In the genomic region with DNA sequence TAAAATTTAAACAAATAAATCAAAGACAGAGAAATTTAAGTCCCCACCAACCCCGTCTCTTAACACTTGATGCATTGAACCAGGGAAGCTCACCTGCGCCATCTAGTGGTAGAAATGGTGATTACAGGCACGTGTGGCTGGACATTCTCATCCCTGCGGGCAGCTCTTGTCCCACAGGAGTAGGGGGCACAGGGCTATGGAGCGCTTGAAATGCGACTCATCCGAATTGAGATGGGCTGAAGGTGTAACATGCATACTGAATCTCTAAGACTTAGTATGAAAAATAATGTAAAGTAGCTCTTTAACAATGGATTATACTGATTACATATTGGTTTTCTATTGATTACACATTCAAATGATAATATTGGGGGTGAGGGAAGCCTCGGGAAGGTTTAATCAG, we compare ENCODE assay signal across 9 cellular contexts. TPM values are rescaled to one million over a fixed set of nuclear protein-coding genes. Genes with fewer than 3 reads are reported as not detected.
DNase-seq lines count a peak whose midpoint lies in the region; ATAC-seq, FAIRE-seq and TF ChIP-seq lines count a peak whose summit lies in the region.
"Had no signal": no experiment of that assay in that cellular context is flagged by ENCODE, and none has a peak within 500 bp of the region (broad histone marks: within the 10 kb centered on the region; RNA-seq: fewer than 3 reads in every experiment).

No MANE protein-coding gene starts in this region.

- H3K9me3 ChIP-seq in upper lobe of left lung: no peaks in the 10 kb centered on the region

- no peaks in the 10 kb centered on the region for H3K4me1 ChIP-seq in upper lobe of left lung

- peaks cover 1% of the 10 kb centered on the region for H3K27me3 Mint-ChIP-seq in activated T-helper 1 cell treated with anti-CD3 and anti-CD28 coated beads, Interleukin-12 subunit alpha, Interleukin-12 subunit beta, Interleukin-2, Interleukin-4 antibody, amounts not matched to agents 30 ng/mL and 10 ng/mL and 1 ng/mL, durations not matched to agents 14 hours and 24 hours and 36 hours (ENCODE audit: insufficient read depth)

- no peaks in the 10 kb centered on the region for H3K27me3 ChIP-seq in upper lobe of left lung

- DNase-seq in D341Med (ENCODE audit: low spot score) (peak; percentile 70), HTR-8/SVneo (ENCODE audit: insufficient read length, low spot score) (peak; percentile 68), RPMI8226 (peak; percentile 62), fibroblast of the conjunctiva (ENCODE audit: low read depth) (peak; percentile 57), omental fat pad (ENCODE audit: low spot score) (peak; percentile 94), upper lobe of left lung (peak in 1 of 2 donors; percentile 70)
- peak; percentile 41 for DNase-seq in activated T-helper 1 cell treated with anti-CD3 and anti-CD28 coated beads, Interleukin-12 subunit alpha, Interleukin-12 subunit beta, Interleukin-2, Interleukin-4 antibody, amounts not matched to agents 30 ng/mL and 10 ng/mL and 1 ng/mL, durations not matched to agents 14 hours and 24 hours and 36 hours (ENCODE audit: low spot score)

- ATAC-seq in omental fat pad (ENCODE audit: low FRiP score): no peak
- ATAC-seq in upper lobe of left lung (ENCODE audit: low FRiP score in 2 of 2): peak; percentile 58 to 82
- no peak for ATAC-seq in GM21528 (IDR thresholded peaks at IDR 0.05; ENCODE audit: low FRiP score, unreplicated experiment)

- no peaks in the 10 kb centered on the region for H3K36me3 Mint-ChIP-seq in activated T-helper 1 cell treated with anti-CD3 and anti-CD28 coated beads, Interleukin-12 subunit alpha, Interleukin-12 subunit beta, Interleukin-2, Interleukin-4 antibody, amounts not matched to agents 30 ng/mL and 10 ng/mL and 1 ng/mL, durations not matched to agents 14 hours and 24 hours and 36 hours (ENCODE audit: low read depth)
- H3K36me3 Mint-ChIP-seq: activated naive CD8-positive, alpha-beta T cell had no signal

- no peak overlapping the region for H3K27ac ChIP-seq in upper lobe of left lung

- H3K9me3 Mint-ChIP-seq in activated T-helper 1 cell treated with anti-CD3 and anti-CD28 coated beads, Interleukin-12 subunit alpha, Interleukin-12 subunit beta, Interleukin-2, Interleukin-4 antibody, amounts not matched to agents 30 ng/mL and 10 ng/mL and 1 ng/mL, durations not matched to agents 14 hours and 24 hours and 36 hours: no peaks in the 10 kb centered on the region

- no peak overlapping the region for H3K4me3 ChIP-seq in upper lobe of left lung

- no peaks in the 10 kb centered on the region for H3K4me1 Mint-ChIP-seq in activated T-helper 1 cell treated with anti-CD3 and anti-CD28 coated beads, Interleukin-12 subunit alpha, Interleukin-12 subunit beta, Interleukin-2, Interleukin-4 antibody, amounts not matched to agents 30 ng/mL and 10 ng/mL and 1 ng/mL, durations not matched to agents 14 hours and 24 hours and 36 hours (ENCODE audit: low read depth)

- 17% methylated on average over 8 of the region's 8 CpGs for WGBS in upper lobe of left lung, 2 donors

- H3K36me3 ChIP-seq in upper lobe of left lung: no peaks in the 10 kb centered on the region

- TF ChIP-seq EP300 in upper lobe of left lung (IDR thresholded peaks at IDR 0.05): no peak

- no peak overlapping the region for H3K27ac Mint-ChIP-seq in activated T-helper 1 cell treated with anti-CD3 and anti-CD28 coated beads, Interleukin-12 subunit alpha, Interleukin-12 subunit beta, Interleukin-2, Interleukin-4 antibody, amounts not matched to agents 30 ng/mL and 10 ng/mL and 1 ng/mL, durations not matched to agents 14 hours and 24 hours and 36 hours
- H3K27ac Mint-ChIP-seq: activated naive CD8-positive, alpha-beta T cell had no signal

- no peak for FAIRE-seq in HTR-8/SVneo (lab: Jason Lieb, UNC)

- intact Hi-C loops in activated T-helper 1 cell treated with anti-CD3 and anti-CD28 coated beads, Interleukin-12 subunit alpha, Interleukin-12 subunit beta, Interleukin-2, Interleukin-4 antibody, amounts not matched to agents 30 ng/mL and 10 ng/mL and 1 ng/mL, durations not matched to agents 14 hours and 24 hours and 36 hours (cut with micrococcal nuclease): loop anchor here (1.0 to 10.0 kb wide), 8 partner anchors 130 to 836 kb away; a partner anchor contains a TSS

- peak in 2 of 3 donors; percentile 70 to 85 for TF ChIP-seq CTCF in omental fat pad (IDR thresholded peaks at IDR 0.05)
- TF ChIP-seq CTCF in upper lobe of left lung (IDR thresholded peaks at IDR 0.05): peak; percentile 81 to 94 (median 85)

- no peak overlapping the region for H3K4me3 Mint-ChIP-seq in activated T-helper 1 cell treated with anti-CD3 and anti-CD28 coated beads, Interleukin-12 subunit alpha, Interleukin-12 subunit beta, Interleukin-2, Interleukin-4 antibody, amounts not matched to agents 30 ng/mL and 10 ng/mL and 1 ng/mL, durations not matched to agents 14 hours and 24 hours and 36 hours
- H3K4me3 Mint-ChIP-seq: activated naive CD8-positive, alpha-beta T cell had no signal

- TF ChIP-seq POLR2A in upper lobe of left lung (IDR thresholded peaks at IDR 0.05): no peak

RNA-seq across cellular contexts. Expression of a gene that starts 24.8 kb away (rescaled TPM):
- total RNA-seq in activated T-helper 1 cell treated with anti-CD3 and anti-CD28 coated beads, Interleukin-12 subunit alpha, Interleukin-12 subunit beta, Interleukin-2, Interleukin-4 antibody, amounts not matched to agents 30 ng/mL and 10 ng/mL and 1 ng/mL, durations not matched to agents 14 hours and 24 hours and 36 hours: 0.08 and 0.15 TPM in 2 replicates
- 1 to 10 TPM in 1 of 4 donors, under 1 TPM in 3; 0.12 to 1.1 (median 0.28) TPM for total RNA-seq in omental fat pad
- total RNA-seq in upper lobe of left lung: 1 to 10 TPM in 1 of 6 donors, under 1 TPM in 4, not detected in 1; 0.30 to 1.6 (median 0.54) TPM

Comparison
In these comparisons a context has a peak if more than half of its experiments do, and no peak if none do; other contexts are left out.
1. ATAC-seq: peak in upper lobe of left lung (2 of 2); none in omental fat pad (single experiment) and GM21528 (single experiment).